7 cellular contexts compared by ENCODE assay signal in genomic region chr16:57299719-57300386, GRCh38. TPM values are rescaled to one million over a fixed set of nuclear protein-coding genes. Genes with fewer than 3 reads are reported as not detected.
A peak's percentile ranks its signal among the peaks of the same experiment; 100 is the strongest.
DNase-seq lines count a peak whose midpoint lies in the region; ATAC-seq, FAIRE-seq and TF ChIP-seq lines count a peak whose summit lies in the region.

No MANE protein-coding gene starts in this region.

- ATAC-seq in GM18519 (IDR thresholded peaks at IDR 0.05; ENCODE audit: low FRiP score, unreplicated experiment): peak; percentile 33
- ATAC-seq in HG03045 (IDR thresholded peaks at IDR 0.05; ENCODE audit: unreplicated experiment): peak; percentile 56

- H3K9me3 ChIP-seq in WERI-Rb-1 (ENCODE audit: severe bottlenecking) (no peaks in the 10 kb centered on the region), smooth muscle cell (replicated peaks; ENCODE audit: low read depth) (no peaks in the 10 kb centered on the region)

- H3K27me3 ChIP-seq in WERI-Rb-1 (ENCODE audit: insufficient read depth, low read depth, severe bottlenecking): no peaks in the 10 kb centered on the region
- H3K27me3 ChIP-seq in bronchial epithelial cell (ENCODE audit: control insufficient read depth, insufficient read depth, low read length): no peaks in the 10 kb centered on the region
- H3K27me3 ChIP-seq in smooth muscle cell (ENCODE audit: low read depth): no peaks in the 10 kb centered on the region

- peak overlapping the region; percentile 48 for H3K27ac ChIP-seq in WERI-Rb-1
- H3K27ac ChIP-seq in smooth muscle cell (ENCODE audit: low read depth): peak overlapping the region; percentile 72

- no peaks in the 10 kb centered on the region for H3K79me2 ChIP-seq in smooth muscle cell (ENCODE audit: low read depth)

- FAIRE-seq in bronchial epithelial cell (lab: Jason Lieb, UNC): no peak

- no peaks in the 10 kb centered on the region for H4K20me1 ChIP-seq in smooth muscle cell (ENCODE audit: low read depth)

- TF ChIP-seq CTCF in WERI-Rb-1 (IDR thresholded peaks at IDR 0.05; ENCODE audit: low read depth, low read length): no peak
- TF ChIP-seq CTCF in bronchial epithelial cell (IDR thresholded peaks at IDR 0.05; ENCODE audit: insufficient read depth, low read length, severe bottlenecking): peak; percentile 8
- no peak for TF ChIP-seq CTCF in smooth muscle cell (IDR thresholded peaks at IDR 0.05; ENCODE audit: borderline replicate concordance, insufficient read depth, poor library complexity, severe bottlenecking)

- H3K4me3 ChIP-seq in WERI-Rb-1 (ENCODE audit: low read depth, low read length) (peak overlapping the region; percentile 91), bronchial epithelial cell (ENCODE audit: low read depth, low read length) (peak overlapping the region; percentile 37), smooth muscle cell (peak overlapping the region; percentile 68)

- peak overlapping the region; percentile 89 for H2AFZ ChIP-seq in smooth muscle cell (ENCODE audit: low read depth)

- WGBS in smooth muscle cell (ENCODE audit: low lambda C conversion rate): under 1% methylated on average over 35 of the region's 35 CpGs

- DNase-seq in NCI-H2196 (lab: John Stamatoyannopoulos, UW; ENCODE audit: unreplicated experiment) (peak; percentile 57), WERI-Rb-1 (peak; percentile 83), bronchial epithelial cell (ENCODE audit: low read depth) (peak; percentile 91), iPS-NIHi7 (ENCODE audit: extremely low spot score) (peak; percentile 87), smooth muscle cell (lab: John Stamatoyannopoulos, UW; ENCODE audit: unreplicated experiment) (peak; percentile 66)

- peak overlapping the region; percentile 35 for H3K9ac ChIP-seq in smooth muscle cell (ENCODE audit: low read depth)

- H3F3A ChIP-seq in smooth muscle cell (ENCODE audit: low read depth): no peaks in the 10 kb centered on the region

- no peaks in the 10 kb centered on the region for H3K4me1 ChIP-seq in smooth muscle cell (ENCODE audit: low read depth)

- H3K36me3 ChIP-seq in WERI-Rb-1 (no peaks in the 10 kb centered on the region), bronchial epithelial cell (ENCODE audit: control insufficient read depth, insufficient read depth, low read length) (no peaks in the 10 kb centered on the region), smooth muscle cell (ENCODE audit: low read depth) (no peaks in the 10 kb centered on the region)

- H3K4me2 ChIP-seq in smooth muscle cell: peak overlapping the region; percentile 83

RNA-seq across cellular contexts. Expression of gene PLLP, which starts 15.4 kb away (rescaled TPM):
- total RNA-seq in bronchial epithelial cell (3.3 and 13.7 TPM in 2 replicates), smooth muscle cell (0.81 TPM in 1 of 2 replicates, not detected in the other)
- 0.33 and 0.59 TPM in 2 replicates for polyA plus RNA-seq in smooth muscle cell

RNA-seq across cellular contexts. Expression of gene ARL2BP, which starts 54.8 kb away (rescaled TPM):
- 63.8 and 71.3 TPM in 2 replicates for total RNA-seq in bronchial epithelial cell
- 78.1 and 85.6 TPM in 2 replicates for total RNA-seq in smooth muscle cell
- 68.9 and 88.0 TPM in 2 replicates for polyA plus RNA-seq in smooth muscle cell

RNA-seq across cellular contexts. Expression of gene CCL22, which starts 58.7 kb away (rescaled TPM):
- under 0.01 TPM in 1 of 2 replicates, not detected in the other for total RNA-seq in bronchial epithelial cell
- not detected in 2 replicates for total RNA-seq in smooth muscle cell
- polyA plus RNA-seq in smooth muscle cell: not detected in 2 replicates

Comparison
In these comparisons a context has a peak if more than half of its experiments do, and no peak if none do; other contexts are left out.
1. Peak in every context shown above with its lines: DNase-seq, ATAC-seq, H3K4me3 ChIP-seq and H3K27ac ChIP-seq.
2. H3K4me3 ChIP-seq: peak in every context shown above with its lines; median percentile 91 in WERI-Rb-1; 68 in smooth muscle cell; 37 in bronchial epithelial cell.